8 cellular contexts compared by ENCODE assay signal in the genomic region with DNA sequence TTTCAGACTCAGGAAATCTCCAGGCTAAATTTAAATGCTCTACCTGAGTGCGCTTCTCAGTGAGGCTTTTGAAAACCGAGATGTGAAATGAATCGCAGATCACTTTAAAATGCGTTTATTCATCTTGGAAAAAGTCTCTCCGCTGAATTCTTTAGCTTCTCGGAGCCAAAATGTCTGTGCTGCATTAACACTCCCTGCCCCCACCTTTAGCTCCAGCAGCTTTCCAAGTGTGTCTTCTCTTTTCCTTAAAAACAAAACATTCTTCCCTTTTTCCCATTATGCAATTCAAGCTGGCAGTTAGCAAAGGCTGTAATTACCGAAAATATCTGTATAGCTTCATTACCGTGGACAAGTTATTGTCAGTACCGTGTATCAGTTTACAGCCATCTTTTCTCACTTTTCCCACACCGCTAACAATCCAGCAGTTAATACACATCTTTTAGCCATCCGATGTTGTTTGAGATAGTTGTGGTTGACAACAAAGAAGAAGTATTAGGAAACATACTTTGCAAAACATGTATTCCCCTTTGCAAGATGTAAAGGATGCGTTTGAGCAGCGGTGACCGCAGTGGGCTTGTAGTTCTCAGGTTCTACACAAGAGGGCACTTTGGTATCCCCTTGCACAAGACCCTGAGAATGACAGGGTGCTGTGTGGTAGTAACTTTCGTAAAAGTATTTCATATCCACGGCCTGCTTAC.
DNase-seq lines count a peak whose midpoint lies in the region; ATAC-seq, FAIRE-seq and TF ChIP-seq lines count a peak whose summit lies in the region.

No MANE protein-coding gene starts in this region.

- no peak overlapping the region for H3K4me3 ChIP-seq in brain microvascular endothelial cell (ENCODE audit: low read depth, low read length)

- H3K27me3 ChIP-seq in brain microvascular endothelial cell (replicated peaks) = peaks cover 16% of the 10 kb centered on the region

- H3K27ac ChIP-seq in brain microvascular endothelial cell = no peak overlapping the region

- in situ Hi-C loops in brain microvascular endothelial cell (cut with HindIII; ENCODE audit: low pct_ligation_motif_present, low sequenced_read_pairs) = no loop called here

- DNase-seq in Ammon's horn (ENCODE audit: low spot score) = peak; percentile 68
- peak; percentile 35 for DNase-seq in HTR-8/SVneo (ENCODE audit: insufficient read length, low spot score)
- DNase-seq in brain microvascular endothelial cell = peak; percentile 45
- peak; percentile 31 to 44 for DNase-seq in lung microvascular endothelial cell (ENCODE audit: low read depth in 2 of 2)
- DNase-seq in DMS153 (lab: John Stamatoyannopoulos, UW) = no peak
- no peak for DNase-seq in RCC 7860 (ENCODE audit: low spot score)
- DNase-seq in NCI-H1436 treated with DMSO at 0.1 percent for 48 hours (lab: John Stamatoyannopoulos, UW) = no peak

- ATAC-seq in GM18868 (IDR thresholded peaks at IDR 0.05; ENCODE audit: unreplicated experiment) = no peak

- TF ChIP-seq CTCF in brain microvascular endothelial cell (IDR thresholded peaks at IDR 0.05; ENCODE audit: low read depth, low read length, missing control alignments) = peak; percentile 79

- no peak for FAIRE-seq in HTR-8/SVneo (lab: Jason Lieb, UNC)
- FAIRE-seq in RCC 7860 (lab: Jason Lieb, UNC) = no peak

- H3K36me3 ChIP-seq in brain microvascular endothelial cell (replicated peaks) = no peaks in the 10 kb centered on the region

Comparison
In these comparisons a context has a peak if more than half of its experiments do, and no peak if none do; other contexts are left out.
1. DNase-seq: peak in Ammon's horn (single experiment), HTR-8/SVneo (single experiment), brain microvascular endothelial cell (single experiment) and lung microvascular endothelial cell (2 of 2); none in DMS153 (single experiment), RCC 7860 (single experiment) and NCI-H1436 treated with DMSO at 0.1 percent for 48 hours (single experiment).